Comparison of ENCODE assay signal across 26 cellular contexts in genomic region chr2:219285348-219285685, GRCh38. TPM values are rescaled to one million over a fixed set of nuclear protein-coding genes. Genes with fewer than 3 reads are reported as not detected.
DNase-seq lines count a peak whose midpoint lies in the region; ATAC-seq, FAIRE-seq and TF ChIP-seq lines count a peak whose summit lies in the region.
"Had no signal": no experiment of that assay in that cellular context is flagged by ENCODE, and none has a peak within 500 bp of the region (broad histone marks: within the 10 kb centered on the region; RNA-seq: fewer than 3 reads in every experiment).

No MANE protein-coding gene starts in this region.

- CTCF ChIA-PET in K562 (lab: Yijun Ruan, JAX; ENCODE audit: low intra/inter-chr PET ratio) = no interaction called here

- peaks cover 5% of the 10 kb centered on the region for H3K9me1 ChIP-seq in K562 (ENCODE audit: control insufficient read depth, insufficient read depth, low read length)

- no peaks in the 10 kb centered on the region for H3K27me3 ChIP-seq in GM23248 (replicated peaks; ENCODE audit: insufficient read depth)
- H3K27me3 ChIP-seq in K562 (ENCODE audit: control insufficient read depth in 2 of 2, insufficient read depth in 2 of 2, low read length in 2 of 2) = no peaks in the 10 kb centered on the region
- no peaks in the 10 kb centered on the region for H3K27me3 ChIP-seq in gastroesophageal sphincter
- no peaks in the 10 kb centered on the region for H3K27me3 ChIP-seq in subcutaneous abdominal adipose tissue (ENCODE audit: control insufficient read depth in 5 of 5, insufficient read depth in 4 of 5, low read length in 5 of 5)

- TF ChIP-seq RAD21 in K562 (CRISPR knock-in tag; conservative IDR thresholded peaks at IDR 0.05 in 1 of 2, IDR thresholded peaks at IDR 0.05 in 1 of 2) = no peak

- DNase-seq in GM23248 (no peak), K562 (ENCODE audit: extremely low read depth in 1 of 4, low spot score in 3 of 4) (no peak), NCI-H510A (lab: John Stamatoyannopoulos, UW) (no peak), NCI-H2227 (lab: John Stamatoyannopoulos, UW; ENCODE audit: unreplicated experiment) (no peak)
- DNase-seq in effector CD8-positive, alpha-beta T cell (lab: John Stamatoyannopoulos, UW) = no peak
- DNase-seq: activated CD4-positive, alpha-beta T cell treated with anti-CD3 and anti-CD28 coated beads for 4 hours; activated naive CD4-positive, alpha-beta T cell; CD8-positive, alpha-beta memory T cell; DMS79; erythroblast; NCI-H2081; NCI-H748 treated with DMSO at 0.1 percent for 48 hours; stimulated activated CD4-positive, alpha-beta T cell treated with anti-CD3 and anti-CD28 coated beads, Interleukin-12 subunit alpha, Interleukin-12 subunit beta, amount 100 ng/mL, for 4 hours; stimulated activated naive CD4-positive, alpha-beta T cell; T-helper 9 cell had no signal

- H4K20me1 ChIP-seq in GM23248 (ENCODE audit: insufficient read depth) = no peaks in the 10 kb centered on the region
- no peaks in the 10 kb centered on the region for H4K20me1 ChIP-seq in K562 (replicated peaks; ENCODE audit: control insufficient read depth, insufficient read depth, low read length)

- H3K9me2 ChIP-seq in GM23248 (ENCODE audit: insufficient read depth) = no peaks in the 10 kb centered on the region

- H3K27ac ChIP-seq in GM23248 (peak overlapping the region; percentile 33; the same call in 1 of the 2 replicates), K562 (ENCODE audit: extremely low read depth, low read depth, low read length) (no peak overlapping the region), gastroesophageal sphincter (peak overlapping the region in 3 of 4 donors; percentile 25 to 76 (median 56)), subcutaneous abdominal adipose tissue (ENCODE audit: low read depth, low read length) (peak overlapping the region; percentile 30)

- TF ChIP-seq CTCF in K562 (IDR thresholded peaks at IDR 0.05 in 2 of 3, conservative IDR thresholded peaks at IDR 0.05 in 1 of 3; ENCODE audit: insufficient read depth in 2 of 3, low read depth in 1 of 3, low read length in 3 of 3) (no peak), gastroesophageal sphincter (IDR thresholded peaks at IDR 0.05) (no peak)

- H3K9ac ChIP-seq in GM23248 (peak overlapping the region; percentile 38; the same call in 1 of the 2 replicates), K562 (ENCODE audit: insufficient read depth in 1 of 2, low read depth in 2 of 2, low read length in 2 of 2) (peak overlapping the region in 1 of 2 experiments; percentile 65; a peak in 2 of 4 replicates), subcutaneous abdominal adipose tissue (ENCODE audit: low read length in 5 of 5) (no peak overlapping the region)

- no peak for FAIRE-seq in K562 (lab: Jason Lieb, UNC)
- FAIRE-seq: astrocyte, HepG2 had no signal

- TF ChIP-seq POLR2A in K562 (conservative IDR thresholded peaks at IDR 0.05) (no peak), gastroesophageal sphincter (IDR thresholded peaks at IDR 0.05) (no peak)

- H3K9me3 ChIP-seq in GM23248 (ENCODE audit: low read depth) (no peaks in the 10 kb centered on the region), K562 (replicated peaks; ENCODE audit: control insufficient read depth, insufficient read depth, low read depth, low read length) (no peaks in the 10 kb centered on the region), gastroesophageal sphincter (no peaks in the 10 kb centered on the region), subcutaneous abdominal adipose tissue (ENCODE audit: control insufficient read depth in 5 of 5, low read length in 5 of 5) (no peaks in the 10 kb centered on the region)

- H3F3A ChIP-seq in GM23248 (ENCODE audit: insufficient read depth) = peaks cover 8% of the 10 kb centered on the region

- intact Hi-C loops in K562 (cut with micrococcal nuclease) = no loop called here

- H3K36me3 ChIP-seq in GM23248 (ENCODE audit: low read depth) (no peaks in the 10 kb centered on the region), K562 (ENCODE audit: control insufficient read depth, insufficient read depth, low read length) (no peaks in the 10 kb centered on the region), gastroesophageal sphincter (peaks cover 0 to 66% of the 10 kb centered on the region in 2 donors), subcutaneous abdominal adipose tissue (ENCODE audit: control insufficient read depth in 5 of 5, insufficient read depth in 5 of 5, low read length in 5 of 5) (peaks cover 0 to 63% (median 52%) of the 10 kb centered on the region in 5 donors)

- whole genome bisulfite sequencing in GM23248 (ENCODE audit: low coverage in 1 of 2, low lambda C conversion rate in 2 of 2, missing lambda C conversion rate in 2 of 2), 2 experiments = 77 to 78% methylated on average over 12 to 13 of the region's 13 CpGs
- WGBS in K562 (ENCODE audit: insufficient coverage, low coverage, missing lambda C conversion rate) = 89% methylated on average over 9 of the region's 13 CpGs
- WGBS in gastroesophageal sphincter (ENCODE audit: low coverage in 1 of 2), 2 donors = no CpG with 5 or more reads among the region's 13 CpGs

- H2AFZ ChIP-seq in GM23248 (no peak overlapping the region), K562 (ENCODE audit: low read depth, low read length) (no peak overlapping the region)

- no peak for ATAC-seq in K562
- no peak for ATAC-seq in gastroesophageal sphincter
- no peak for ATAC-seq in GM21529 (IDR thresholded peaks at IDR 0.05; ENCODE audit: unreplicated experiment)
- ATAC-seq: natural killer cell treated with Interleukin-12 subunit alpha and Interleukin-12 subunit beta and Interleukin-15 and Interleukin-18, amount 100 ng/mL, for 72 hours had no signal

- H3K4me1 ChIP-seq in GM23248 (ENCODE audit: insufficient read depth) (peaks cover 26% of the 10 kb centered on the region), K562 (replicated peaks in 1 of 2; ENCODE audit: control insufficient read depth in 2 of 2, insufficient read depth in 2 of 2, low read length in 2 of 2) (peaks cover 51 to 78% of the 10 kb centered on the region in 2 experiments), gastroesophageal sphincter (peaks cover 0 to 70% (median 9%) of the 10 kb centered on the region in 3 donors), subcutaneous abdominal adipose tissue (ENCODE audit: control insufficient read depth in 5 of 5, insufficient read depth in 5 of 5, low read length in 5 of 5) (peaks cover under 1 to 35% (median 25%) of the 10 kb centered on the region in 5 donors)

- H3K4me2 ChIP-seq in GM23248 (ENCODE audit: unreplicated experiment) (peak overlapping the region; percentile 50), K562 (ENCODE audit: insufficient read depth, low read length) (0 out of 2 replicates have a peak overlapping the region, but pooled peaks have one; percentile 55)

- POLR2A ChIA-PET in K562 (lab: Yijun Ruan, JAX) = interaction anchor here (1.4 kb wide), 1 partner anchor 10 kb away, joined by 5 read pairs; no protein-coding TSS in a partner anchor

- TF ChIP-seq EP300 in K562 (IDR thresholded peaks at IDR 0.05; ENCODE audit: low read length) = no peak
- no peak for TF ChIP-seq EP300 in gastroesophageal sphincter (IDR thresholded peaks at IDR 0.05)

- BruUV-seq in K562 (replicated peaks; lab: Mats Ljungman, UMichigan) = no TSS peak

- in situ Hi-C loops in GM23248 (cut with MboI) (no loop called here), K562 (cut with MboI) (no loop called here)

- H3K79me2 ChIP-seq in GM23248 (ENCODE audit: insufficient read depth) (peaks cover 8% of the 10 kb centered on the region; the same call in 1 of the 2 replicates), K562 (ENCODE audit: control insufficient read depth, insufficient read depth, low read length) (no peaks in the 10 kb centered on the region)

- H3K4me3 ChIP-seq in GM23248 = no peak overlapping the region
- no peak overlapping the region for H3K4me3 ChIP-seq in K562
- H3K4me3 ChIP-seq in gastroesophageal sphincter = no peak overlapping the region
- no peak overlapping the region for H3K4me3 ChIP-seq in subcutaneous abdominal adipose tissue (ENCODE audit: low read depth in 1 of 5, low read length in 5 of 5)
- H3K4me3 ChIP-seq: coronary artery had no signal

RNA-seq across cellular contexts. Expression of gene DNAJB2, which starts 6.2 kb away (rescaled TPM):
- total RNA-seq in GM23248 (2014; rRNA removed; shearing (Covaris generic)) = 50.5 and 53.7 TPM in 2 replicates
- polyA plus RNA-seq in GM23248 (2016; fragmentation: Nextera tagmentation; extraction: Ambion mirVana) (11.1 and 12.6 TPM in 2 replicates), K562 (2011; rRNA removed) (2.6 and 8.2 TPM in 2 replicates), K562 (2014; fragmentation: Illumina TruSeq; extraction: Trizol) (1.8 and 2.2 TPM in 2 replicates), K562 (2014; fragmentation: Nextera tagmentation; extraction: Ambion mirVana) (under 1 TPM in 1 of 2 experiments, not detected in 1; 0.08 TPM), K562 (2014; rRNA removed) (3.0 and 3.9 TPM in 2 replicates)
- 11.1 and 15.9 TPM in 2 replicates for total RNA-seq in K562 (2011; cell fraction: chromatin; rRNA removed; ENCODE audit: low replicate concordance)
- total RNA-seq in K562 (2011; cell fraction: nucleolus; rRNA removed) = 9.1 and 10.3 TPM in 2 replicates
- total RNA-seq in K562 (2011; cell fraction: nucleoplasm; rRNA removed) = 7.7 and 9.6 TPM in 2 replicates
- total RNA-seq in K562 (2014; rRNA removed) (1.6 and 1.7 TPM in 2 replicates), K562 (2014; rRNA removed; fragmentation: Illumina TruSeq; extraction: Trizol) (0.99 and 1.1 TPM in 2 replicates), K562 (2015; rRNA removed; fragmentation: Illumina TruSeq; extraction: Trizol) (1.7 and 2.1 TPM in 2 replicates), K562 (2021) (2.5 and 2.8 TPM in 2 replicates), gastroesophageal sphincter (10 to 100 TPM; 45.3 to 76.1 (median 54.9) TPM)
- polyA plus RNA-seq in K562 (2011; cell fraction: cytosol; rRNA removed) = 3.7 and 7.3 TPM in 2 replicates
- 9.3 and 20.5 TPM in 2 replicates for polyA plus RNA-seq in K562 (2011; cell fraction: nucleus; rRNA removed)
- 5.0 and 8.5 TPM in 2 replicates for polyA plus RNA-seq in K562 (2012)
- polyA minus RNA-seq in K562 (2011; rRNA and poly(A)+ RNA removed) = 2.0 and 4.1 TPM in 2 replicates
- 3.9 and 4.7 TPM in 2 replicates for polyA minus RNA-seq in K562 (2011; cell fraction: cytosol; rRNA and poly(A)+ RNA removed)
- polyA minus RNA-seq in K562 (2011; cell fraction: nucleus; rRNA and poly(A)+ RNA removed) = 3.4 and 10.0 TPM in 2 replicates

RNA-seq across cellular contexts. Expression of gene PTPRN, which starts 23.9 kb away (rescaled TPM):
- total RNA-seq in GM23248 (2014; rRNA removed; shearing (Covaris generic)) = 50.5 and 54.1 TPM in 2 replicates
- polyA plus RNA-seq in GM23248 (2016; fragmentation: Nextera tagmentation; extraction: Ambion mirVana) (29.2 and 30.5 TPM in 2 replicates), K562 (2011; rRNA removed) (1.2 and 2.4 TPM in 2 replicates), K562 (2014; fragmentation: Illumina TruSeq; extraction: Trizol) (0.30 and 0.93 TPM in 2 replicates), K562 (2014; fragmentation: Nextera tagmentation; extraction: Ambion mirVana) (under 1 TPM in 1 of 2 experiments, not detected in 1; 0.15 TPM), K562 (2014; rRNA removed) (0.98 and 1.3 TPM in 2 replicates)
- total RNA-seq in K562 (2011; cell fraction: chromatin; rRNA removed; ENCODE audit: low replicate concordance) = 7.3 and 20.4 TPM in 2 replicates
- total RNA-seq in K562 (2011; cell fraction: nucleolus; rRNA removed) = 5.5 and 20.2 TPM in 2 replicates
- 6.1 and 11.5 TPM in 2 replicates for total RNA-seq in K562 (2011; cell fraction: nucleoplasm; rRNA removed)
- total RNA-seq in K562 (2014; rRNA removed) (0.45 and 0.53 TPM in 2 replicates), K562 (2014; rRNA removed; fragmentation: Illumina TruSeq; extraction: Trizol) (0.03 and 0.25 TPM in 2 replicates), K562 (2015; rRNA removed; fragmentation: Illumina TruSeq; extraction: Trizol) (0.23 and 0.40 TPM in 2 replicates), K562 (2021) (0.67 and 0.71 TPM in 2 replicates), gastroesophageal sphincter (1 to 10 TPM in 2 of 4 donors, under 1 TPM in 1, not detected in 1; 0.58 to 3.0 (median 1.9) TPM)
- polyA plus RNA-seq in K562 (2011; cell fraction: cytosol; rRNA removed) = 1.2 and 6.3 TPM in 2 replicates
- polyA plus RNA-seq in K562 (2011; cell fraction: nucleus; rRNA removed) = 3.5 and 11.2 TPM in 2 replicates
- polyA plus RNA-seq in K562 (2012) = 1.2 and 1.7 TPM in 2 replicates
- 0.90 and 1.6 TPM in 2 replicates for polyA minus RNA-seq in K562 (2011; rRNA and poly(A)+ RNA removed)
- polyA minus RNA-seq in K562 (2011; cell fraction: cytosol; rRNA and poly(A)+ RNA removed) = 3.7 and 5.7 TPM in 2 replicates
- 0.67 and 3.2 TPM in 2 replicates for polyA minus RNA-seq in K562 (2011; cell fraction: nucleus; rRNA and poly(A)+ RNA removed)
- total RNA-seq: HepG2; lung microvascular endothelial cell; natural killer cell treated with Interleukin-12 subunit alpha and Interleukin-12 subunit beta and Interleukin-15 and Interleukin-18, amount 100 ng/mL, for 72 hours had no signal
- polyA plus RNA-seq: CD8-positive, alpha-beta memory T cell had no signal

RNA-seq across cellular contexts. Expression of gene TUBA4A, which starts 31.6 kb away (rescaled TPM):
- total RNA-seq in GM23248 (2014; rRNA removed; shearing (Covaris generic)) = 14.3 and 27.1 TPM in 2 replicates
- polyA plus RNA-seq in GM23248 (2016; fragmentation: Nextera tagmentation; extraction: Ambion mirVana) = 14.5 and 15.5 TPM in 2 replicates
- 31.2 and 48.4 TPM in 2 replicates for total RNA-seq in K562 (2011; cell fraction: chromatin; rRNA removed; ENCODE audit: low replicate concordance)
- total RNA-seq in K562 (2011; cell fraction: nucleolus; rRNA removed) = 21.7 and 30.7 TPM in 2 replicates
- total RNA-seq in K562 (2011; cell fraction: nucleoplasm; rRNA removed) = 25.6 and 26.8 TPM in 2 replicates
- total RNA-seq in K562 (2014; rRNA removed) = 32.8 and 47.0 TPM in 2 replicates
- total RNA-seq in K562 (2014; rRNA removed; fragmentation: Illumina TruSeq; extraction: Trizol) = 30.0 and 32.1 TPM in 2 replicates
- total RNA-seq in K562 (2015; rRNA removed; fragmentation: Illumina TruSeq; extraction: Trizol) = 25.1 and 26.9 TPM in 2 replicates
- 52.4 and 57.6 TPM in 2 replicates for total RNA-seq in K562 (2021)
- polyA plus RNA-seq in K562 (2011; rRNA removed) = 48.6 and 71.9 TPM in 2 replicates
- 91.8 and 167 TPM in 2 replicates for polyA plus RNA-seq in K562 (2011; cell fraction: cytosol; rRNA removed)
- 89.0 and 90.1 TPM in 2 replicates for polyA plus RNA-seq in K562 (2011; cell fraction: nucleus; rRNA removed)
- 60.3 and 69.5 TPM in 2 replicates for polyA plus RNA-seq in K562 (2012)
- 126 and 174 TPM in 2 replicates for polyA plus RNA-seq in K562 (2014; fragmentation: Illumina TruSeq; extraction: Trizol)
- 10 to 100 TPM; 31.5 to 60.0 TPM for polyA plus RNA-seq in K562 (2014; fragmentation: Nextera tagmentation; extraction: Ambion mirVana)
- polyA plus RNA-seq in K562 (2014; rRNA removed) = 42.4 and 48.9 TPM in 2 replicates
- 19.6 and 23.6 TPM in 2 replicates for polyA minus RNA-seq in K562 (2011; rRNA and poly(A)+ RNA removed)
- 25.1 and 27.8 TPM in 2 replicates for polyA minus RNA-seq in K562 (2011; cell fraction: cytosol; rRNA and poly(A)+ RNA removed)
- 12.7 and 18.3 TPM in 2 replicates for polyA minus RNA-seq in K562 (2011; cell fraction: nucleus; rRNA and poly(A)+ RNA removed)
- total RNA-seq in gastroesophageal sphincter = 10 to 100 TPM; 33.2 to 89.3 (median 56.2) TPM
- total RNA-seq: SK-MEL-5 had no signal

RNA-seq across cellular contexts. Expression of gene TUBA4B, which starts 32.3 kb away (rescaled TPM):
- not detected in 2 replicates for total RNA-seq in GM23248 (2014; rRNA removed; shearing (Covaris generic))
- not detected in 2 replicates for polyA plus RNA-seq in GM23248 (2016; fragmentation: Nextera tagmentation; extraction: Ambion mirVana)
- total RNA-seq in K562 (2011; cell fraction: chromatin; rRNA removed; ENCODE audit: low replicate concordance) = not detected in 2 replicates
- not detected in 2 replicates for total RNA-seq in K562 (2011; cell fraction: nucleolus; rRNA removed)
- not detected in 2 replicates for total RNA-seq in K562 (2011; cell fraction: nucleoplasm; rRNA removed)
- not detected in 2 replicates for total RNA-seq in K562 (2014; rRNA removed)
- total RNA-seq in K562 (2014; rRNA removed; fragmentation: Illumina TruSeq; extraction: Trizol) = not detected in 2 replicates
- total RNA-seq in K562 (2015; rRNA removed; fragmentation: Illumina TruSeq; extraction: Trizol) = not detected in 2 replicates
- not detected in 2 replicates for total RNA-seq in K562 (2021)
- not detected in 2 replicates for polyA plus RNA-seq in K562 (2011; rRNA removed)
- not detected in 2 replicates for polyA plus RNA-seq in K562 (2011; cell fraction: cytosol; rRNA removed)
- polyA plus RNA-seq in K562 (2011; cell fraction: nucleus; rRNA removed) = not detected in 2 replicates
- 0.05 TPM in 1 of 2 replicates, not detected in the other for polyA plus RNA-seq in K562 (2012)
- not detected in 2 replicates for polyA plus RNA-seq in K562 (2014; fragmentation: Illumina TruSeq; extraction: Trizol)
- polyA plus RNA-seq in K562 (2014; fragmentation: Nextera tagmentation; extraction: Ambion mirVana) = under 1 TPM in 1 of 2 experiments, not detected in 1; 0.04 TPM
- polyA plus RNA-seq in K562 (2014; rRNA removed) = not detected in 2 replicates
- not detected in 2 replicates for polyA minus RNA-seq in K562 (2011; rRNA and poly(A)+ RNA removed)
- not detected in 2 replicates for polyA minus RNA-seq in K562 (2011; cell fraction: cytosol; rRNA and poly(A)+ RNA removed)
- polyA minus RNA-seq in K562 (2011; cell fraction: nucleus; rRNA and poly(A)+ RNA removed) = not detected in 2 replicates
- total RNA-seq in gastroesophageal sphincter = not detected
- total RNA-seq: astrocyte; CD8-positive, alpha-beta memory T cell; lung microvascular endothelial cell; natural killer cell treated with Interleukin-12 subunit alpha and Interleukin-12 subunit beta and Interleukin-15 and Interleukin-18, amount 100 ng/mL, for 72 hours; SK-MEL-5; urinary bladder had no signal
- polyA plus RNA-seq: AG04450; CD8-positive, alpha-beta memory T cell; urinary bladder had no signal

RNA-seq across cellular contexts. Expression of gene STK16, which starts 40.0 kb away (rescaled TPM):
- 15.3 and 16.0 TPM in 2 replicates for total RNA-seq in GM23248 (2014; rRNA removed; shearing (Covaris generic))
- polyA plus RNA-seq in GM23248 (2016; fragmentation: Nextera tagmentation; extraction: Ambion mirVana) = 5.3 and 7.2 TPM in 2 replicates
- 42.8 and 94.2 TPM in 2 replicates for total RNA-seq in K562 (2011; cell fraction: chromatin; rRNA removed; ENCODE audit: low replicate concordance)
- total RNA-seq in K562 (2011; cell fraction: nucleolus; rRNA removed) = 52.6 and 59.7 TPM in 2 replicates
- 43.8 and 46.6 TPM in 2 replicates for total RNA-seq in K562 (2011; cell fraction: nucleoplasm; rRNA removed)
- 5.4 and 9.9 TPM in 2 replicates for total RNA-seq in K562 (2014; rRNA removed)
- total RNA-seq in K562 (2014; rRNA removed; fragmentation: Illumina TruSeq; extraction: Trizol) = 13.1 and 17.8 TPM in 2 replicates
- total RNA-seq in K562 (2015; rRNA removed; fragmentation: Illumina TruSeq; extraction: Trizol) = 16.4 and 16.9 TPM in 2 replicates
- 18.2 and 19.8 TPM in 2 replicates for total RNA-seq in K562 (2021)
- 34.6 and 41.4 TPM in 2 replicates for polyA plus RNA-seq in K562 (2011; rRNA removed)
- 57.6 and 64.0 TPM in 2 replicates for polyA plus RNA-seq in K562 (2011; cell fraction: cytosol; rRNA removed)
- polyA plus RNA-seq in K562 (2011; cell fraction: nucleus; rRNA removed) = 72.9 and 74.0 TPM in 2 replicates
- 17.4 and 29.3 TPM in 2 replicates for polyA plus RNA-seq in K562 (2012)
- polyA plus RNA-seq in K562 (2014; fragmentation: Illumina TruSeq; extraction: Trizol) = 33.8 and 36.2 TPM in 2 replicates
- 10 to 100 TPM in 1 of 2 experiments, 1 to 10 TPM in 1; 5.6 to 12.9 TPM for polyA plus RNA-seq in K562 (2014; fragmentation: Nextera tagmentation; extraction: Ambion mirVana)
- 21.0 and 24.6 TPM in 2 replicates for polyA plus RNA-seq in K562 (2014; rRNA removed)
- 26.1 and 28.4 TPM in 2 replicates for polyA minus RNA-seq in K562 (2011; rRNA and poly(A)+ RNA removed)
- polyA minus RNA-seq in K562 (2011; cell fraction: cytosol; rRNA and poly(A)+ RNA removed) = 12.9 and 18.8 TPM in 2 replicates
- polyA minus RNA-seq in K562 (2011; cell fraction: nucleus; rRNA and poly(A)+ RNA removed) = 40.4 and 52.2 TPM in 2 replicates
- total RNA-seq in gastroesophageal sphincter = 10 to 100 TPM; 10.2 to 14.0 (median 11.6) TPM
